In the genomic region with DNA sequence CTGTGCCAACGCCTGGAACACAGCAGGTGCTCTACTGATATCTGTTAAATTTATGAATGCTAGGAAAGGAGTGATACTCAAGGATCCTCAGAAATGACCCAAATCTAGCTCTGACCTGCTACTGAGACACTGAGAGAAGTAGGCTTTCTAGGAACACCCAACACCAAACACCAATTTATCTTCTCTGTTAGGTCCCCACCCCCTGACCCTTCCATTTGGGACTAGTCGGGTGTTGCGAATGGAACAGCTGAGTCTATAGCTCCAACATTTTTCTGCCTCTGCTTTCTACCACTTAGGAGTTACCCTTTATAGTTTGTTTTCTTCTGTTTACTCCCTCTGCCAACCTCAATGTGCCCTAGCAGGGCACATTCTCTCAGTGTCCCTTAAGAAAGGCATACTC, we compare ENCODE assay signal across 2 cellular contexts.
TF ChIP-seq lines count a peak whose summit lies in the region.

No MANE protein-coding gene starts in this region.

TF ChIP-seq in PFSK-1, 5 proteins besides CTCF, POLR2A, EP300 and RAD21:
- TF ChIP-seq POLR2AphosphoS5 (IDR thresholded peaks at IDR 0.05; ENCODE audit: low read depth, low read length) = 0 out of 2 replicates have a peak, but pooled peaks have one; percentile 44
- no peak for TF ChIP-seq SIN3A (IDR thresholded peaks at IDR 0.05; ENCODE audit: borderline replicate concordance, insufficient read depth, low read length)

TF ChIP-seq in K562, 482 proteins besides CTCF, POLR2A, EP300 and RAD21:
- no peak for TF ChIP-seq SIRT6 (IDR thresholded peaks at IDR 0.05; ENCODE audit: low read depth, low read length)
- peak; percentile 31; the same call in 1 of the 2 replicates for TF ChIP-seq ARID1B (IDR thresholded peaks at IDR 0.05)
- peak; percentile 49 for TF ChIP-seq MEIS2 (IDR thresholded peaks at IDR 0.05; ENCODE audit: partially characterized antibody)
TF ChIP-seq in K562: peak in this region for 2.
